In the genomic region with DNA sequence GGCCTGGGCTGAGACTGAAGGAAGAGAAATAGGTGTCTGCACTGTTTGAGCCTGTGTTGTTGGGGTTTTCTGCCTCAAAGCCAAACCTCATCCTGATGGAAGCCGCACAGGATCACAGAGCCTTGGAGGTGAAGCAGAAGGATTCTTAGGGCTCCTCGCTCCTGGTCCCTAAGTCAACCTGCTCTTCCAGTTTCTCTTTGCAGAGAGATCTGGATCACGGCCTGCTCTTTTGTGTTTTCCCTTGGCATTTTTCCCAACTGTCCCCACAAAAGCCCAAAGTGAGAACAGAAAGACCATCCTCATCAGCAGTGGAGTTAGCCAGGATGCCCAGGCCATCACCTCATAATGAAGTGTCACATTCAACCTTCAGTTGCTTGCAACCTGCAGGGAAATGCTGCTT, we compare ENCODE assay signal across 24 cellular contexts.
"Had no signal": no experiment of that assay in that cellular context is flagged by ENCODE, and none has a peak within 500 bp of the region (broad histone marks: within the 10 kb centered on the region; RNA-seq: fewer than 3 reads in every experiment).

No MANE protein-coding gene starts in this region.

- H3K4me3 Mint-ChIP-seq: immature natural killer cell, memory B cell, mesothelial cell of epicardium, natural killer cell, neural crest cell had no signal

- H3K4me1 Mint-ChIP-seq: neural crest cell had no signal

- H3K36me3 Mint-ChIP-seq: memory B cell, mesothelial cell of epicardium, natural killer cell had no signal

- ATAC-seq: gastrocnemius medialis, lower lobe of right lung, natural killer cell, psoas muscle had no signal

- H3K36me3 ChIP-seq: esophagus muscularis mucosa, gastrocnemius medialis, left ventricle myocardium inferior, lower lobe of right lung, sigmoid colon, stomach, thoracic aorta, transverse colon had no signal

- H3K4me3 ChIP-seq: dorsolateral prefrontal cortex, esophagus muscularis mucosa, gastrocnemius medialis, left ventricle myocardium inferior, lower lobe of right lung, psoas muscle, sigmoid colon, skin epidermis, stomach, thoracic aorta, transverse colon had no signal

- H3K4me1 ChIP-seq: gastrocnemius medialis, left ventricle myocardium inferior, parathyroid adenoma, psoas muscle, sigmoid colon, stomach, transverse colon had no signal

- H3K9me3 Mint-ChIP-seq: memory B cell, mesothelial cell of epicardium, natural killer cell, neural crest cell had no signal

- DNase-seq: cortex of kidney; dorsolateral prefrontal cortex; effector CD8-positive, alpha-beta T cell; gastrocnemius medialis; immature natural killer cell; left ventricle myocardium inferior; lower lobe of right lung; natural killer cell; occipital lobe; psoas muscle; retina; sigmoid colon; stimulated activated CD4-positive, alpha-beta T cell treated with anti-CD3 and anti-CD28 coated beads, Interleukin-12 subunit alpha, Interleukin-12 subunit beta, amount 100 ng/mL, for 4 hours; stimulated activated naive CD4-positive, alpha-beta T cell; stomach; substantia nigra; transverse colon had no signal

- H3K27ac Mint-ChIP-seq: immature natural killer cell, memory B cell, mesothelial cell of epicardium, natural killer cell had no signal

- H3K27me3 Mint-ChIP-seq: memory B cell had no signal

- H3K27ac ChIP-seq: dorsolateral prefrontal cortex, esophagus muscularis mucosa, gastrocnemius medialis, left ventricle myocardium inferior, lower lobe of right lung, parathyroid adenoma, psoas muscle, sigmoid colon, skin epidermis, stomach, thoracic aorta, transverse colon had no signal

- H3K79me2 ChIP-seq: parathyroid adenoma had no signal

- H2AFZ ChIP-seq: parathyroid adenoma had no signal

- H3K27me3 ChIP-seq: dorsolateral prefrontal cortex, esophagus muscularis mucosa, gastrocnemius medialis, sigmoid colon, stomach, transverse colon had no signal
